Comparison of ENCODE assay signal across 9 cellular contexts in genomic region chr11:35165416-35166368, GRCh38. TPM values are rescaled to one million over a fixed set of nuclear protein-coding genes. Genes with fewer than 3 reads are reported as not detected.
A peak's percentile ranks its signal among the peaks of the same experiment; 100 is the strongest.
DNase-seq lines count a peak whose midpoint lies in the region; ATAC-seq, FAIRE-seq and TF ChIP-seq lines count a peak whose summit lies in the region.
"Had no signal": no experiment of that assay in that cellular context is flagged by ENCODE, and none has a peak within 500 bp of the region (broad histone marks: within the 10 kb centered on the region; RNA-seq: fewer than 3 reads in every experiment).

No MANE protein-coding gene starts in this region.

- peak; percentile 80 for ATAC-seq in HG02852 (IDR thresholded peaks at IDR 0.05; ENCODE audit: unreplicated experiment)
- ATAC-seq: body of pancreas had no signal

- no peak for TF ChIP-seq CTCF in Peyer's patch (IDR thresholded peaks at IDR 0.05)

- no peak for TF ChIP-seq POLR2A in Peyer's patch (IDR thresholded peaks at IDR 0.05)

- no peaks in the 10 kb centered on the region for H3K9me3 ChIP-seq in Peyer's patch
- H3K9me3 ChIP-seq: body of pancreas had no signal

- H3K4me3 ChIP-seq in Peyer's patch: peak overlapping the region in 1 of 4 donors; percentile 10
- H3K4me3 ChIP-seq: body of pancreas had no signal

- no peaks in the 10 kb centered on the region for H3K36me3 ChIP-seq in Peyer's patch

- no peaks in the 10 kb centered on the region for H3K27me3 ChIP-seq in Peyer's patch
- H3K27me3 ChIP-seq: body of pancreas had no signal

- peaks cover 5 to 79% (median 54%) of the 10 kb centered on the region in 4 donors for H3K4me1 ChIP-seq in Peyer's patch

- DNase-seq in GM18507 (ENCODE audit: extremely low spot score, insufficient read length, low read depth) (peak; percentile 56), Peyer's patch (peak in 2 of 3 donors; percentile 90 to 94), iris pigment epithelial cell (ENCODE audit: low read depth) (peak; percentile 91), DMS153 (lab: John Stamatoyannopoulos, UW) (no peak), DMS53 treated with DMSO at 0.1 percent for 48 hours (lab: John Stamatoyannopoulos, UW; ENCODE audit: unreplicated experiment) (no peak)
- peak; percentile 77 for DNase-seq in activated effector memory CD4-positive, alpha-beta T cell treated with Interleukin-2 at 50 U/mL for 16 hours
- peak; percentile 47 to 75 for DNase-seq in stimulated activated CD8-positive, alpha-beta memory T cell treated with anti-CD3 and anti-CD28 coated beads, Interleukin-4, amount 100 ng/mL, for 1 hour (ENCODE audit: low read depth in 2 of 2, low spot score in 1 of 2)

- peak overlapping the region; percentile 80 to 88 (median 84) for H3K27ac ChIP-seq in Peyer's patch

- FAIRE-seq in GM18507 (lab: Jason Lieb, UNC): peak; percentile 97

RNA-seq across cellular contexts. Expression of gene CD44, which starts 26.7 kb away (rescaled TPM):
- 100 to 1,000 TPM in 3 of 4 donors, 10 to 100 TPM in 1; 71.6 to 412 (median 130) TPM for total RNA-seq in Peyer's patch

Comparison
In these comparisons a context has a peak if more than half of its experiments do, and no peak if none do; other contexts are left out.
1. DNase-seq: peak in GM18507 (single experiment), Peyer's patch (2 of 3), activated effector memory CD4-positive, alpha-beta T cell treated with Interleukin-2 at 50 U/mL for 16 hours (single experiment), iris pigment epithelial cell (single experiment) and stimulated activated CD8-positive, alpha-beta memory T cell treated with anti-CD3 and anti-CD28 coated beads, Interleukin-4, amount 100 ng/mL, for 1 hour (2 of 2); none in DMS153 (single experiment) and DMS53 treated with DMSO at 0.1 percent for 48 hours (single experiment).